27 cellular contexts compared by ENCODE assay signal in the genomic region with DNA sequence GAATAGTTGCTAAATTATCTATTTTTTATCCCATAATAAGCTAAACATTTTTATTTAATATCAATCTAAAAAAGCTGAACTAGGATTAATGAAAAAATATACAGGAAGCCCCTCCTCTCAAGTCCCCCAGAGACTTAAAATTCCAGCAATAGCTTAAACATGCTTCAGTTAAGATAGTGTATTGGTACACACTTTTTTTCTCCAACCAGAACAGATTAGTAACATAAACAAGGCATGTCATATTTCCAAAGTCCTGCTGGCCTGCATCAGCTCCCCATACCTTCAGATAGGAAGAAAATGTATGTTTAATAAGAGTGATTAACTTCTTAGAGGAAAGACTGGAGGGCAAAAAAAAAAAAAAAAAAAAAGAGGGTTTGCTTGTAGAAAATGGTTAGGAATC. TPM values are rescaled to one million over a fixed set of nuclear protein-coding genes. Genes with fewer than 3 reads are reported as not detected.
"Had no signal": no experiment of that assay in that cellular context is flagged by ENCODE, and none has a peak within 500 bp of the region (broad histone marks: within the 10 kb centered on the region; RNA-seq: fewer than 3 reads in every experiment).

No MANE protein-coding gene starts in this region.

- H3K4me3 ChIP-seq: colonic mucosa, gastroesophageal sphincter, lung, prostate gland, stomach, thoracic aorta, transverse colon had no signal

- H3K27ac Mint-ChIP-seq: naive B cell, nephron had no signal

- H3K36me3 Mint-ChIP-seq: naive B cell had no signal

- DNase-seq: caudate nucleus; colonic mucosa; dermis blood vessel endothelial cell; erythroblast; foreskin fibroblast; glutamatergic neuron; hippocampal formation; kidney glomerular epithelial cell; mesenchymal stem cell; naive B cell; occipital lobe; stimulated activated CD4-positive, alpha-beta T cell treated with anti-CD3 and anti-CD28 coated beads, Interleukin-2, amount 100 ng/mL, for 24 hours; stimulated activated naive CD4-positive, alpha-beta T cell; stomach; substantia nigra; transverse colon had no signal

- H3K4me1 ChIP-seq: colonic mucosa, gastroesophageal sphincter, parathyroid adenoma, prostate gland, transverse colon had no signal

- H3K4me1 Mint-ChIP-seq: nephron had no signal

- H3K4me3 Mint-ChIP-seq: naive B cell, nephron had no signal

- ATAC-seq: gastroesophageal sphincter, left lobe of liver, sciatic nerve had no signal

- H3K36me3 ChIP-seq: colonic mucosa, gastroesophageal sphincter, prostate gland, stomach, thoracic aorta, transverse colon had no signal

- H3K27ac ChIP-seq: colonic mucosa, gastroesophageal sphincter, parathyroid adenoma, prostate gland, stomach, thoracic aorta, transverse colon had no signal

- H2AFZ ChIP-seq: parathyroid adenoma had no signal

- H3K79me2 ChIP-seq: parathyroid adenoma had no signal

- H3K9ac ChIP-seq: parathyroid adenoma had no signal

- H3K9me3 ChIP-seq: colonic mucosa, gastroesophageal sphincter, prostate gland, stomach, thoracic aorta, transverse colon had no signal

RNA-seq across cellular contexts. Expression of a gene that starts 7.1 kb away (rescaled TPM):
- total RNA-seq: cerebellum, dermis blood vessel endothelial cell, endothelial cell of umbilical vein, occipital lobe, sciatic nerve, stomach, transverse colon, ureter had no signal
- polyA plus RNA-seq: endothelial cell of umbilical vein, lung, stomach had no signal
